8 cellular contexts compared by ENCODE assay signal in genomic region chr1:182789138-182790076, GRCh38. TPM values are rescaled to one million over a fixed set of nuclear protein-coding genes. Genes with fewer than 3 reads are reported as not detected.
DNase-seq lines count a peak whose midpoint lies in the region; ATAC-seq and TF ChIP-seq lines count a peak whose summit lies in the region.

NPL (plus strand) TSS chr1:182789773; CDS start chr1:182794372, 4,599 bp downstream.

- no peak for TF ChIP-seq CTCF in GM10266 (IDR thresholded peaks at IDR 0.05; ENCODE audit: control insufficient read depth, insufficient read depth, low read depth, missing control alignments)
- no peak for TF ChIP-seq CTCF in heart right ventricle (IDR thresholded peaks at IDR 0.05)
- TF ChIP-seq CTCF in upper lobe of right lung (IDR thresholded peaks at IDR 0.05), result no peak

- CTCF ChIA-PET in HEK293T (lab: Yijun Ruan, JAX), result interaction anchor here (0.5 to 8.5 kb wide), 3 partner anchors 7 to 393 kb away, joined by 3 to 324 read pairs (median 3); partner anchors contain the start of gene RGS16

- peak; percentile 85 for DNase-seq in GM10266 (ENCODE audit: extremely low spot score)
- DNase-seq in HEK293T (ENCODE audit: extremely low spot score), result peak; percentile 84
- peak; percentile 94 for DNase-seq in NAMALWA (ENCODE audit: low spot score)
- peak; percentile 90 for DNase-seq in SKM-1 treated with dmso at 0.1 percent for 144 hours (lab: John Stamatoyannopoulos, UW; ENCODE audit: unreplicated experiment)
- DNase-seq in activated naive CD8-positive, alpha-beta T cell treated with anti-CD3 and anti-CD28 coated beads, Interleukin-2, amount 50 U/mL, for 16 hours (ENCODE audit: low read depth, low spot score), result peak; percentile 62
- peak; percentile 82 to 86 for DNase-seq in heart right ventricle
- peak; percentile 96 for DNase-seq in posterior vena cava (ENCODE audit: low spot score)
- DNase-seq in upper lobe of right lung, result peak; percentile 95

- POLR2A ChIA-PET in HEK293T (lab: Yijun Ruan, JAX), result no interaction called here

- H3K4me3 ChIP-seq in heart right ventricle (peak within 1 kb of the TSS; percentile 10 to 76 (median 66)), upper lobe of right lung (peak within 1 kb of the TSS; percentile 79)

- H3K4me1 ChIP-seq in heart right ventricle, result peaks cover 0 to 36% (median 7%) of the 10 kb centered on the region in 9 donors
- peaks cover 6% of the 10 kb centered on the region for H3K4me1 ChIP-seq in upper lobe of right lung

- H3K27ac ChIP-seq in heart right ventricle, result peak within 1 kb of the TSS in 8 of 10 donors; percentile 21 to 93 (median 65)
- peak within 1 kb of the TSS; percentile 79 for H3K27ac ChIP-seq in upper lobe of right lung

- H3K9me3 ChIP-seq in heart right ventricle (no peaks in the 10 kb centered on the region), upper lobe of right lung (no peaks in the 10 kb centered on the region)

- intact Hi-C loops in heart right ventricle (cut with DNase I) (loop anchor here in 9 of 10 donors (2.0 to 10.0 kb wide), 8 partner anchors 51 to 707 kb away; partner anchors contain the start of gene RGSL1 (in 1 of the 9)), posterior vena cava (cut with DNase I) (loop anchor here in 1 of 2 donors (5.0 kb wide), 1 partner anchor 192 kb away; no protein-coding TSS in a partner anchor), upper lobe of right lung (cut with DNase I) (no loop called here)

- ATAC-seq in heart right ventricle (peak; percentile 96 to 98 (median 97)), upper lobe of right lung (peak; percentile 97)

- H3K36me3 ChIP-seq in heart right ventricle (peaks cover 0 to 20% (median 0%) of the 10 kb centered on the region in 9 donors), upper lobe of right lung (peaks cover 8% of the 10 kb centered on the region)

- H3K27me3 ChIP-seq in heart right ventricle (no peaks in the 10 kb centered on the region), upper lobe of right lung (no peaks in the 10 kb centered on the region)

- 1% methylated on average over 93 of the region's 93 CpGs for WGBS in heart right ventricle, 2 donors

TF ChIP-seq in HEK293T, 16 proteins besides CTCF, POLR2A, EP300 and RAD21:
- TF ChIP-seq CTBP1 (IDR thresholded peaks at IDR 0.05; ENCODE audit: borderline replicate concordance) (no peak), L3MBTL2 (conservative IDR thresholded peaks at IDR 0.05) (peak; percentile 99)

RNA-seq across cellular contexts. Expression of gene NPL, which starts in this region (rescaled TPM):
- total RNA-seq in heart right ventricle, result 10 to 100 TPM in 1 of 10 donors, 1 to 10 TPM in 9; 1.8 to 26.5 (median 3.6) TPM
- 1 to 10 TPM; 1.4 to 3.2 TPM for polyA plus RNA-seq in heart right ventricle
- total RNA-seq in posterior vena cava, result 10 to 100 TPM; 11.9 to 25.2 TPM
- total RNA-seq in upper lobe of right lung, result 44.5 TPM

Comparison
In these comparisons a context has a peak if more than half of its experiments do, and no peak if none do; other contexts are left out.
1. Peak in every context shown above with its lines: DNase-seq, ATAC-seq, H3K4me3 ChIP-seq and H3K27ac ChIP-seq.